24 cellular contexts compared by ENCODE assay signal in the genomic region with DNA sequence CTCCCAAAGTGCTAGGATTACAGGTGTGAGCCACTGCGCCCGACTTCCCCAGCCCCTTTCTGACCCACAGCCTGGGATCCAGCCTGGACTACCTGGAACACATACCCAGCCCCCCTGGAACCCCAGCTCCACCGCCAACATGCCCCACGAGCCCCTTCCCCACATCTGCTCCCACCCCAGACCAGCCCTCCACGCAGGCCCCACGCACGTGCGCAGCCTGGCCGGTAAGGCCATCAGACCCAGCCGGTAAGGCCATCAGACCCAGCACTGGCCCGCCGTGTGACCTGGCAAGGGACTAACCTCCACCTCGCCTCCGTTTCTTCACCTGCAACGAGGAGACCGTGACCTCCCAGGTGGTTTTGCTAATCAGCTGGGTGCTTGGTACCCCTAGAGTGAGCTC.
"Had no signal": no experiment of that assay in that cellular context is flagged by ENCODE, and none has a peak within 500 bp of the region (broad histone marks: within the 10 kb centered on the region; RNA-seq: fewer than 3 reads in every experiment).

No MANE protein-coding gene starts in this region.

- H3K27ac Mint-ChIP-seq: activated naive CD8-positive, alpha-beta T cell; activated T-cell treated with anti-CD3 and anti-CD28 coated beads, Interleukin-2, amount 50 U/mL, for 24 hours; activated T-helper 17 cell treated with anti-CD3 and anti-CD28 coated beads, Interleukin-2, amount 50 U/mL, for 72 hours had no signal

- H3K27me3 Mint-ChIP-seq: activated naive CD8-positive, alpha-beta T cell; activated T-cell treated with anti-CD3 and anti-CD28 coated beads, Interleukin-2, amount 50 U/mL, for 24 hours had no signal

- H3K36me3 Mint-ChIP-seq: activated naive CD8-positive, alpha-beta T cell; immature natural killer cell; naive thymus-derived CD8-positive, alpha-beta T cell had no signal

- H3K9me3 Mint-ChIP-seq: activated T-cell treated with anti-CD3 and anti-CD28 coated beads, Interleukin-2, amount 50 U/mL, for 24 hours; activated T-helper 17 cell treated with anti-CD3 and anti-CD28 coated beads, Interleukin-2, amount 50 U/mL, for 72 hours; immature natural killer cell; naive thymus-derived CD8-positive, alpha-beta T cell had no signal

- H3K27me3 ChIP-seq: adrenal gland, hepatocyte, testis, vagina had no signal

- DNase-seq: activated CD4-positive, alpha-beta T cell treated with anti-CD3 and anti-CD28 coated beads for 1 hour; activated CD4-positive, alpha-beta T cell treated with anti-CD3 and anti-CD28 coated beads, Interleukin-2, amount 50 U/mL, for 1 hour; activated CD8-positive, alpha-beta memory T cell treated with anti-CD3 and anti-CD28 coated beads for 24 hours; activated CD8-positive, alpha-beta memory T cell treated with anti-CD3 and anti-CD28 coated beads, Interleukin-2, amount 50 U/mL, for 4 hours; activated naive CD4-positive, alpha-beta T cell; activated T-cell treated with anti-CD3 and anti-CD28 coated beads, Interleukin-2, amount 50 U/mL, for 24 hours; cerebellar nuclear complex; cortex of kidney; erythroblast; foreskin keratinocyte; immature natural killer cell; kidney glomerular epithelial cell; naive thymus-derived CD8-positive, alpha-beta T cell; stimulated activated CD4-positive, alpha-beta T cell treated with anti-CD3 and anti-CD28 coated beads, Interleukin-2, amount 100 ng/mL, for 48 hours; stimulated activated CD8-positive, alpha-beta memory T cell treated with anti-CD3 and anti-CD28 coated beads, Interleukin-4, amount 100 ng/mL, for 48 hours; stimulated activated naive CD4-positive, alpha-beta T cell; T-helper 9 cell; testis; trophoblast cell had no signal

- H3K4me1 Mint-ChIP-seq: activated T-helper 17 cell treated with anti-CD3 and anti-CD28 coated beads, Interleukin-2, amount 50 U/mL, for 72 hours; immature natural killer cell had no signal

- H3K4me3 ChIP-seq: adrenal gland, hepatocyte, testis, vagina had no signal

- H3K4me1 ChIP-seq: foreskin keratinocyte had no signal

- H3K4me2 ChIP-seq: hepatocyte had no signal

- H3K9me3 ChIP-seq: adrenal gland, testis, vagina had no signal

- H3K4me3 Mint-ChIP-seq: activated naive CD8-positive, alpha-beta T cell; activated T-cell treated with anti-CD3 and anti-CD28 coated beads, Interleukin-2, amount 50 U/mL, for 24 hours; activated T-helper 17 cell treated with anti-CD3 and anti-CD28 coated beads, Interleukin-2, amount 50 U/mL, for 72 hours; immature natural killer cell; naive thymus-derived CD8-positive, alpha-beta T cell had no signal

- H3K36me3 ChIP-seq: adrenal gland, vagina had no signal

- H3K27ac ChIP-seq: foreskin keratinocyte, hepatocyte, testis, vagina had no signal
